ENCODE assay signal across 9 cellular contexts in the genomic region with DNA sequence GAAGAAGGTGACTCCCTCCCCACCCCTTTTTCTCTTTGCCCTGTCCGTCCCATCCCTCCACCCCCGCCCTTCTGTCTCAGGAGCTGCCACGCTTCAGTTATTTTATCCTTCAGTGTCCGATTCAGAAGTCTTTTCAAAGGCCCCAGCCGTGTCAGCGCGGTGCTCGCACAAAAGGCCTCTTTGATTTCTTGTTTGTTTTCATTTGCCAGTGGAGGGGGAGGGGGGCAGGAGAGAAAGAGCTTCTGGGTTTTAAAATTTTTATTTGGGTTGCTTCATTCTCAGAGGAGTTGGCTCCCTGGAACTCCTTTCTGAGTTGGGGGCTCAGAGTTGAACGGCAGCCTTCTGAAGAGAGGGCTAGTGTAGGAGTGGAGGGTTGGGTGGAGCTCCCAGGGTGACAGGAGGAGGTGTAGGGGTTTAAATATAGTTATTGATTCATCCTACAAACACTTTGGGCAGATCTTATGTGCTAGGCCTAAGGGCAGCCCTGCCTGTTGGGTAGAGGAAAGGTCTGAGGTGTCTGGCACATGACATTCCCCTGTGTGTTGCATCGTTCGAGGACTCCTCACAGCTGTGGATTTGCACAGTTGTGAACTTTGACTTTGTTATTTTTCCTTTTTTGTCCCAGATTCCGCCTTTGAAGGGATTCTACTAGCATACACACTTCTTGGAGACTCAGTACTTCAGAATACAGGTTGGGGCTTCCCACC. TPM values are rescaled to one million over a fixed set of nuclear protein-coding genes. Genes with fewer than 3 reads are reported as not detected.
DNase-seq lines count a peak whose midpoint lies in the region; ATAC-seq and TF ChIP-seq lines count a peak whose summit lies in the region.
"Had no signal": no experiment of that assay in that cellular context is flagged by ENCODE, and none has a peak within 500 bp of the region (broad histone marks: within the 10 kb centered on the region; RNA-seq: fewer than 3 reads in every experiment).

No MANE protein-coding gene starts in this region.

- peaks cover 8% of the 10 kb centered on the region; the same call in 1 of the 2 replicates for H3K4me1 ChIP-seq in GM23338 (ENCODE audit: insufficient read depth)

- ATAC-seq in left cardiac atrium, result peak; percentile 64 to 65
- ATAC-seq in GM23338, result no peak
- ATAC-seq in HG02870 (IDR thresholded peaks at IDR 0.05; ENCODE audit: unreplicated experiment), result no peak

- no peaks in the 10 kb centered on the region for H3K79me2 ChIP-seq in GM23338 (replicated peaks; ENCODE audit: insufficient read depth)

- peaks cover 1% of the 10 kb centered on the region; the same call in 1 of the 2 replicates for H4K20me1 ChIP-seq in GM23338 (replicated peaks; ENCODE audit: insufficient read depth)

- peak overlapping the region; percentile 76 for H3K27ac ChIP-seq in WERI-Rb-1
- peak overlapping the region in 14 of 21 experiments; percentile 7 to 97 (median 63) for H3K27ac ChIP-seq in skin epidermis
- H3K27ac ChIP-seq in GM23338 (ENCODE audit: low read depth), result no peak overlapping the region

- POLR2A ChIA-PET in HEK293T (lab: Yijun Ruan, JAX), result interaction anchor here (0.8 to 1.4 kb wide), 3 partner anchors 24 to 31 kb away, joined by 3 read pairs; no protein-coding TSS in a partner anchor

- intact Hi-C loops in left cardiac atrium (cut with DNase I), result no loop called here

- no peaks in the 10 kb centered on the region for H3K9me3 Mint-ChIP-seq in GM23338
- H3K9me3 Mint-ChIP-seq: neural crest cell had no signal

- H2AFZ ChIP-seq in GM23338, result no peak overlapping the region

- CTCF ChIA-PET in HEK293T (lab: Yijun Ruan, JAX), result interaction anchor here (0.5 to 3.4 kb wide), 9 partner anchors 21 to 839 kb away, joined by 3 to 25 read pairs (median 3); no protein-coding TSS in a partner anchor

- peaks cover 6% of the 10 kb centered on the region for H3K4me1 Mint-ChIP-seq in GM23338

- H3K36me3 ChIP-seq in WERI-Rb-1 (no peaks in the 10 kb centered on the region), GM23338 (ENCODE audit: insufficient read depth) (no peaks in the 10 kb centered on the region)

- no peak for DNase-seq in HEK293T (ENCODE audit: extremely low spot score)
- peak; percentile 58 for DNase-seq in WERI-Rb-1
- DNase-seq in left cardiac atrium, result no peak
- DNase-seq in activated T-cell treated with anti-CD3 and anti-CD28 coated beads, Interleukin-2, amount 50 U/mL, for 1 hour, result no peak
- DNase-seq in GM23338 (ENCODE audit: low spot score), result no peak
- DNase-seq in activated CD8-positive, alpha-beta memory T cell treated with anti-CD3 and anti-CD28 coated beads, Interleukin-2, amount 50 U/mL, for 4 hours, result no peak

- TF ChIP-seq CTCF in WERI-Rb-1 (IDR thresholded peaks at IDR 0.05; ENCODE audit: low read depth, low read length) (no peak), GM23338 (conservative IDR thresholded peaks at IDR 0.05; ENCODE audit: low read depth in 2 of 2) (no peak)

- H3K4me2 ChIP-seq in GM23338, result no peak overlapping the region

- H3K4me3 Mint-ChIP-seq in GM23338, result no peak overlapping the region
- H3K4me3 Mint-ChIP-seq: neural crest cell had no signal

- no peak overlapping the region for H3K27ac Mint-ChIP-seq in GM23338

- no peaks in the 10 kb centered on the region for H3K9me2 ChIP-seq in GM23338 (ENCODE audit: insufficient read depth)

- H3K27me3 Mint-ChIP-seq in GM23338 (ENCODE audit: insufficient read depth, low read depth, poor library complexity), result peaks cover 67% of the 10 kb centered on the region

- H3K4me3 ChIP-seq in WERI-Rb-1 (ENCODE audit: low read depth, low read length), result no peak overlapping the region
- H3K4me3 ChIP-seq in skin epidermis, result no peak overlapping the region
- no peak overlapping the region for H3K4me3 ChIP-seq in GM23338

- H3K9me3 ChIP-seq in WERI-Rb-1 (ENCODE audit: severe bottlenecking), result no peaks in the 10 kb centered on the region

- H3K36me3 Mint-ChIP-seq in GM23338 (ENCODE audit: low read depth), result no peaks in the 10 kb centered on the region

- H3K27me3 ChIP-seq in WERI-Rb-1 (ENCODE audit: insufficient read depth, low read depth, severe bottlenecking), result no peaks in the 10 kb centered on the region
- peaks cover 70% of the 10 kb centered on the region for H3K27me3 ChIP-seq in GM23338 (ENCODE audit: insufficient read depth)

- H3F3A ChIP-seq in GM23338 (replicated peaks; ENCODE audit: low read depth), result peaks cover 4% of the 10 kb centered on the region; the same call in 1 of the 2 replicates

TF ChIP-seq in HEK293T, 16 proteins besides CTCF, POLR2A, EP300 and RAD21:
- TF ChIP-seq L3MBTL2 (conservative IDR thresholded peaks at IDR 0.05) (peak; percentile 34; the same call in 1 of the 2 replicates), FOXM1 (IDR thresholded peaks at IDR 0.05; ENCODE audit: borderline replicate concordance) (no peak), NFRKB (IDR thresholded peaks at IDR 0.05) (no peak)

TF ChIP-seq in GM23338, 12 proteins besides CTCF, POLR2A, EP300 and RAD21 (continues in another document):
- TF ChIP-seq CREB1 (CRISPR knock-in tag; IDR thresholded peaks at IDR 0.05; ENCODE audit: low read depth) (no peak), JUNB (IDR thresholded peaks at IDR 0.05; ENCODE audit: unreplicated experiment) (no peak), EZH2phosphoT487 (IDR thresholded peaks at IDR 0.05; ENCODE audit: unreplicated experiment) (no peak), NANOG (IDR thresholded peaks at IDR 0.05; ENCODE audit: borderline replicate concordance) (no peak), EZH2 (IDR thresholded peaks at IDR 0.05; ENCODE audit: low read depth, unreplicated experiment) (no peak), ZNF114 (CRISPR knock-in tag; IDR thresholded peaks at IDR 0.05) (no peak)
- TF ChIP-seq, protein P1, sequence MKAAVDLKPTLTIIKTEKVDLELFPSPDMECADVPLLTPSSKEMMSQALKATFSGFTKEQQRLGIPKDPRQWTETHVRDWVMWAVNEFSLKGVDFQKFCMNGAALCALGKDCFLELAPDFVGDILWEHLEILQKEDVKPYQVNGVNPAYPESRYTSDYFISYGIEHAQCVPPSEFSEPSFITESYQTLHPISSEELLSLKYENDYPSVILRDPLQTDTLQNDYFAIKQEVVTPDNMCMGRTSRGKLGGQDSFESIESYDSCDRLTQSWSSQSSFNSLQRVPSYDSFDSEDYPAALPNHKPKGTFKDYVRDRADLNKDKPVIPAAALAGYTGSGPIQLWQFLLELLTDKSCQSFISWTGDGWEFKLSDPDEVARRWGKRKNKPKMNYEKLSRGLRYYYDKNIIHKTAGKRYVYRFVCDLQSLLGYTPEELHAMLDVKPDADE (IDR thresholded peaks at IDR 0.05), result no peak
- TF ChIP-seq, protein P2, sequence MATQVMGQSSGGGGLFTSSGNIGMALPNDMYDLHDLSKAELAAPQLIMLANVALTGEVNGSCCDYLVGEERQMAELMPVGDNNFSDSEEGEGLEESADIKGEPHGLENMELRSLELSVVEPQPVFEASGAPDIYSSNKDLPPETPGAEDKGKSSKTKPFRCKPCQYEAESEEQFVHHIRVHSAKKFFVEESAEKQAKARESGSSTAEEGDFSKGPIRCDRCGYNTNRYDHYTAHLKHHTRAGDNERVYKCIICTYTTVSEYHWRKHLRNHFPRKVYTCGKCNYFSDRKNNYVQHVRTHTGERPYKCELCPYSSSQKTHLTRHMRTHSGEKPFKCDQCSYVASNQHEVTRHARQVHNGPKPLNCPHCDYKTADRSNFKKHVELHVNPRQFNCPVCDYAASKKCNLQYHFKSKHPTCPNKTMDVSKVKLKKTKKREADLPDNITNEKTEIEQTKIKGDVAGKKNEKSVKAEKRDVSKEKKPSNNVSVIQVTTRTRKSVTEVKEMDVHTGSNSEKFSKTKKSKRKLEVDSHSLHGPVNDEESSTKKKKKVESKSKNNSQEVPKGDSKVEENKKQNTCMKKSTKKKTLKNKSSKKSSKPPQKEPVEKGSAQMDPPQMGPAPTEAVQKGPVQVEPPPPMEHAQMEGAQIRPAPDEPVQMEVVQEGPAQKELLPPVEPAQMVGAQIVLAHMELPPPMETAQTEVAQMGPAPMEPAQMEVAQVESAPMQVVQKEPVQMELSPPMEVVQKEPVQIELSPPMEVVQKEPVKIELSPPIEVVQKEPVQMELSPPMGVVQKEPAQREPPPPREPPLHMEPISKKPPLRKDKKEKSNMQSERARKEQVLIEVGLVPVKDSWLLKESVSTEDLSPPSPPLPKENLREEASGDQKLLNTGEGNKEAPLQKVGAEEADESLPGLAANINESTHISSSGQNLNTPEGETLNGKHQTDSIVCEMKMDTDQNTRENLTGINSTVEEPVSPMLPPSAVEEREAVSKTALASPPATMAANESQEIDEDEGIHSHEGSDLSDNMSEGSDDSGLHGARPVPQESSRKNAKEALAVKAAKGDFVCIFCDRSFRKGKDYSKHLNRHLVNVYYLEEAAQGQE (IDR thresholded peaks at IDR 0.05; ENCODE audit: unreplicated experiment), result no peak

RNA-seq across cellular contexts. Expression of a gene that starts 36.8 kb away (rescaled TPM):
- total RNA-seq in left cardiac atrium, result 100 to 1,000 TPM; 117 to 133 TPM
- 0.14 and 1.2 TPM in 2 replicates for total RNA-seq in GM23338 (2014; rRNA removed; shearing (Covaris generic))
- polyA plus RNA-seq in GM23338 (2016; fragmentation: Nextera tagmentation; extraction: Ambion mirVana), result 0.06 and 0.31 TPM in 2 replicates

Comparison
In these comparisons a context has a peak if more than half of its experiments do, and no peak if none do; other contexts are left out.
1. ATAC-seq: peak in left cardiac atrium (2 of 2); none in GM23338 (single experiment) and HG02870 (single experiment).
2. RNA of a gene that starts 36.8 kb away (total RNA-seq): 117 to 133 TPM in left cardiac atrium; 0.14 to 1.2 TPM in GM23338; every median in the first group is over 10 times any median in the second.